In genomic region chrX:130165181-130165702, GRCh38 we compare ENCODE assay signal across 8 cellular contexts. TPM values are rescaled to one million over a fixed set of nuclear protein-coding genes. Genes with fewer than 3 reads are reported as not detected.
DNase-seq lines count a peak whose midpoint lies in the region; FAIRE-seq and TF ChIP-seq lines count a peak whose summit lies in the region.

No MANE protein-coding gene starts in this region.

- peaks cover 20% of the 10 kb centered on the region for H3K4me1 ChIP-seq in mononuclear cell (ENCODE audit: insufficient read depth, low read length)

- H3K27ac ChIP-seq in cingulate gyrus (ENCODE audit: low read depth, low read length) = peak overlapping the region; percentile 75

- no peaks in the 10 kb centered on the region for H3K9me3 ChIP-seq in mononuclear cell (ENCODE audit: low read depth, low read length)

- DNase-seq in NB4 (ENCODE audit: low read depth) (no peak), urothelium cell line (ENCODE audit: low spot score) (peak; percentile 8), GM13977 (ENCODE audit: low spot score) (no peak), GM10248 (ENCODE audit: extremely low spot score) (no peak)
- no peak for DNase-seq in effector CD8-positive, alpha-beta T cell (lab: John Stamatoyannopoulos, UW)

- no peaks in the 10 kb centered on the region for H3K27me3 ChIP-seq in mononuclear cell (ENCODE audit: insufficient read depth, low read length)

- TF ChIP-seq CTCF in GM12875 (IDR thresholded peaks at IDR 0.05; ENCODE audit: borderline replicate concordance, insufficient read depth, low read depth, low read length) = no peak
- TF ChIP-seq CTCF in NB4 (IDR thresholded peaks at IDR 0.05; ENCODE audit: low read depth, low read length) = no peak
- no peak for TF ChIP-seq CTCF in GM13977 (IDR thresholded peaks at IDR 0.05; ENCODE audit: extremely low read depth, insufficient read depth, missing control alignments)
- no peak for TF ChIP-seq CTCF in GM10248 (IDR thresholded peaks at IDR 0.05; ENCODE audit: control extremely low read depth, extremely low read depth, low read depth, missing control alignments)

- POLR2A ChIA-PET in GM10248 (lab: Yijun Ruan, JAX) = interaction anchor here (1.0 kb wide), 1 partner anchor 11 kb away, joined by 4 read pairs; no protein-coding TSS in a partner anchor

- in situ Hi-C loops in GM13977 (cut with MboI; ENCODE audit: low pct_unique_long_range_greater_than_20kb, low sequenced_read_pairs, unreplicated experiment) = no loop called here

- peak overlapping the region; percentile 57 for H3K4me3 ChIP-seq in GM12875 (ENCODE audit: low read depth, low read length)
- peak overlapping the region; percentile 88 for H3K4me3 ChIP-seq in NB4 (ENCODE audit: low read depth, low read length)
- peak overlapping the region; percentile 63 for H3K4me3 ChIP-seq in mononuclear cell (ENCODE audit: low read length)

- CTCF ChIA-PET in GM10248 (lab: Yijun Ruan, JAX) = interaction anchor here (0.9 to 1.1 kb wide), 2 partner anchors 44 to 104 kb away, joined by 3 to 5 read pairs; no protein-coding TSS in a partner anchor

- TF ChIP-seq POLR2A in NB4 (IDR thresholded peaks at IDR 0.05; ENCODE audit: extremely low read depth, insufficient read length) = no peak

- no peak for FAIRE-seq in urothelium cell line (lab: Jason Lieb, UNC)

RNA-seq across cellular contexts. Expression of gene AIFM1, which starts 0.4 kb away (rescaled TPM):
- total RNA-seq in mononuclear cell = 5.0 TPM

RNA-seq across cellular contexts. Expression of gene RAB33A, which starts 6.5 kb away (rescaled TPM):
- 8.2 TPM for total RNA-seq in mononuclear cell

RNA-seq across cellular contexts. Expression of gene ELF4, which starts 54.9 kb away (rescaled TPM):
- 52.1 TPM for total RNA-seq in mononuclear cell
